In the genomic region with DNA sequence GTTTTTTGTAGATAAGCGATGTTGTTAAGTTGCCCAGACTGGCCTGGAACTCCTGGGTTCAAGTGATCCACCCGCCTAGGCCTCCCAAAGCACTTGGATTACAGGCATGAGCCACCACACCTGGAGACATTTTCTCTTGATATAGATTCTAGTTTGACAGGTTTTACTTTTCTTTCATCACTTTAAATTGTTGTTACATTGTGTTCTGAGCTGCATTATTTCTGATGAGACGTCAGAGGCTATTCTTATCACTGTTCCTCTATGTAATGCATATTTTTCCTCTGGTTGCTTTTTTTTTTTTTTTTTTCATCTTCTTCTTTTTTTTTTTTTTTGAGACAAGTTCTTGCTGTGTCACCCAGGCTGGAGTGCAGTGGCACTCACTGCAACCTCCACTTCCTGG, we compare ENCODE assay signal across 31 cellular contexts.
"Had no signal": no experiment of that assay in that cellular context is flagged by ENCODE, and none has a peak within 500 bp of the region (broad histone marks: within the 10 kb centered on the region; RNA-seq: fewer than 3 reads in every experiment).

No MANE protein-coding gene starts in this region.

- DNase-seq: activated CD4-positive, alpha-beta T cell treated with anti-CD3 and anti-CD28 coated beads for 36 hours; activated CD4-positive, alpha-beta T cell treated with anti-CD3 and anti-CD28 coated beads, Interleukin-2, amount 10 ng/mL, durations not matched to agents 7 days and 5 days; activated CD4-positive, alpha-beta T cell treated with anti-CD3 and anti-CD28 coated beads, Interleukin-2, amount 50 U/mL, for 48 hours; activated CD8-positive, alpha-beta T cell treated with anti-CD3 and anti-CD28 coated beads, Interleukin-2, amount 10 ng/mL, durations not matched to agents 7 days and 5 days; activated gamma-delta T cell treated with Interleukin-2 at 50 U/mL for 16 hours; activated naive CD4-positive, alpha-beta T cell treated with anti-CD3 and anti-CD28 coated beads for 36 hours; activated T-cell treated with anti-CD3 and anti-CD28 coated beads, Interleukin-2, amount 50 U/mL, for 24 hours; adrenal gland; anterior cingulate cortex; MM.1S; MV-4-11; NCI-H1092; NCI-H1436 treated with DMSO at 0.1 percent for 48 hours; NCI-H187; NCI-H2029 treated with DMSO at 0.1 percent for 48 hours; NCI-H2107; NCI-H2171; NCI-H345; NCI-H524 treated with DMSO at 0.1 percent for 48 hours; SHP77; SJCRH30 had no signal

- FAIRE-seq: TTC549 had no signal

- H3K4me1 ChIP-seq: SJCRH30 had no signal

- ATAC-seq: activated CD4-positive, alpha-beta T cell treated with anti-CD3 and anti-CD28 coated beads for 36 hours; activated CD4-positive, CD25-positive, alpha-beta regulatory T cell treated with anti-CD3 and anti-CD28 coated beads, Interleukin-2, amount 50 U/mL, for 24 hours; activated CD8-positive, alpha-beta T cell treated with anti-CD3 and anti-CD28 coated beads, Interleukin-2, amount 10 ng/mL, durations not matched to agents 7 days and 5 days; activated naive CD4-positive, alpha-beta T cell treated with anti-CD3 and anti-CD28 coated beads, Interleukin-2, amount 50 U/mL, for 72 hours; Panc1 had no signal

- H3K4me1 Mint-ChIP-seq: activated CD4-positive, alpha-beta T cell treated with anti-CD3 and anti-CD28 coated beads for 36 hours; activated CD4-positive, alpha-beta T cell treated with anti-CD3 and anti-CD28 coated beads, Interleukin-2, amount 10 ng/mL, durations not matched to agents 7 days and 5 days; brain; central memory CD8-positive, alpha-beta T cell had no signal

- H3K9me3 Mint-ChIP-seq: activated CD4-positive, alpha-beta T cell treated with anti-CD3 and anti-CD28 coated beads, Interleukin-2, amount 10 ng/mL, durations not matched to agents 7 days and 5 days; T-helper 2 cell treated with Interferon-gamma antibody and Interleukin-4, amounts not matched to agents 5 μg/mL and 100 μg/mL, for 36 hours had no signal

- H3K27ac ChIP-seq: adrenal gland, cardiac muscle cell, KMS-11, SJCRH30, SK-N-MC had no signal

- H3K27ac Mint-ChIP-seq: activated CD4-positive, alpha-beta T cell treated with anti-CD3 and anti-CD28 coated beads for 36 hours; activated CD4-positive, alpha-beta T cell treated with anti-CD3 and anti-CD28 coated beads, Interleukin-2, amount 10 ng/mL, durations not matched to agents 7 days and 5 days; activated CD8-positive, alpha-beta T cell treated with anti-CD3 and anti-CD28 coated beads, Interleukin-2, amount 10 ng/mL, durations not matched to agents 7 days and 5 days; activated naive CD4-positive, alpha-beta T cell treated with anti-CD3 and anti-CD28 coated beads for 36 hours; activated naive CD4-positive, alpha-beta T cell treated with anti-CD3 and anti-CD28 coated beads, Interleukin-2, amount 50 U/mL, for 72 hours; activated T-cell treated with anti-CD3 and anti-CD28 coated beads, Interleukin-2, amount 50 U/mL, for 24 hours; brain; T-helper 2 cell treated with Interferon-gamma antibody and Interleukin-4, amounts not matched to agents 5 μg/mL and 100 μg/mL, for 36 hours had no signal

- H3K9me3 ChIP-seq: SJCRH30 had no signal

- H3K4me3 ChIP-seq: adrenal gland, cardiac muscle cell, SJCRH30, SK-N-MC had no signal

- H3K4me3 Mint-ChIP-seq: activated CD4-positive, alpha-beta T cell treated with anti-CD3 and anti-CD28 coated beads for 36 hours; activated CD4-positive, alpha-beta T cell treated with anti-CD3 and anti-CD28 coated beads, Interleukin-2, amount 10 ng/mL, durations not matched to agents 7 days and 5 days; activated CD8-positive, alpha-beta T cell treated with anti-CD3 and anti-CD28 coated beads, Interleukin-2, amount 10 ng/mL, durations not matched to agents 7 days and 5 days; activated naive CD4-positive, alpha-beta T cell treated with anti-CD3 and anti-CD28 coated beads for 36 hours; activated T-cell treated with anti-CD3 and anti-CD28 coated beads, Interleukin-2, amount 50 U/mL, for 24 hours; brain; central memory CD8-positive, alpha-beta T cell; T-helper 2 cell treated with Interferon-gamma antibody and Interleukin-4, amounts not matched to agents 5 μg/mL and 100 μg/mL, for 36 hours had no signal

- H3K4me2 ChIP-seq: KMS-11 had no signal

- H3K36me3 ChIP-seq: adrenal gland, cardiac muscle cell, SJCRH30 had no signal

- H3K27me3 Mint-ChIP-seq: activated T-cell treated with anti-CD3 and anti-CD28 coated beads, Interleukin-2, amount 50 U/mL, for 24 hours had no signal

- H3K27me3 ChIP-seq: adrenal gland, cardiac muscle cell, SJCRH30 had no signal

- H3K36me3 Mint-ChIP-seq: activated naive CD4-positive, alpha-beta T cell treated with anti-CD3 and anti-CD28 coated beads, Interleukin-2, amount 50 U/mL, for 72 hours; brain had no signal
